ENCODE assay signal across 8 cellular contexts in genomic region chr20:47784599-47785320, GRCh38. TPM values are rescaled to one million over a fixed set of nuclear protein-coding genes. Genes with fewer than 3 reads are reported as not detected.
DNase-seq lines count a peak whose midpoint lies in the region; FAIRE-seq and TF ChIP-seq lines count a peak whose summit lies in the region.

No MANE protein-coding gene starts in this region.

- H3K4me1 Mint-ChIP-seq in HFFc6 (ENCODE audit: low read depth) (peaks cover 7% of the 10 kb centered on the region), astrocyte (ENCODE audit: low read depth, unreplicated experiment) (peaks cover 8% of the 10 kb centered on the region)

- H3K36me3 ChIP-seq in astrocyte (ENCODE audit: insufficient read depth, low read length) (no peaks in the 10 kb centered on the region), iPS-20b (ENCODE audit: insufficient read depth, low read depth, low read length) (no peaks in the 10 kb centered on the region)

- H2AFZ ChIP-seq in astrocyte (ENCODE audit: low read depth, low read length), result peak overlapping the region; percentile 84

- peaks cover 12% of the 10 kb centered on the region for H3K4me1 ChIP-seq in astrocyte (ENCODE audit: insufficient read depth, low read length)
- peaks cover 14% of the 10 kb centered on the region for H3K4me1 ChIP-seq in iPS-20b (ENCODE audit: insufficient read depth, low read length)

- CTCF ChIA-PET in AG04450 (lab: Charles Lee), result interaction anchor here (0.9 kb wide), 1 partner anchor 836 kb away, joined by 3 read pairs; no protein-coding TSS in a partner anchor

- H3K27ac Mint-ChIP-seq in HFFc6 (no peak overlapping the region), astrocyte (ENCODE audit: unreplicated experiment) (no peak overlapping the region)

- peaks cover 40% of the 10 kb centered on the region for H4K20me1 ChIP-seq in astrocyte (ENCODE audit: insufficient read depth, low read length)

- H3K4me3 ChIP-seq in AG04450 (ENCODE audit: low read depth, low read length) (peak overlapping the region; percentile 17; the same call in 1 of the 2 replicates), astrocyte (ENCODE audit: insufficient read depth, low read depth, low read length) (peak overlapping the region; percentile 63), iPS-20b (ENCODE audit: low read length) (peak overlapping the region; percentile 89), skin epidermis (peak overlapping the region; percentile 51 to 77 (median 62))

- FAIRE-seq in astrocyte (lab: Jason Lieb, UNC), result no peak

- H3K27ac ChIP-seq in AG04450 (ENCODE audit: low read depth, low read length) (no peak overlapping the region), astrocyte (ENCODE audit: low read depth, low read length) (peak overlapping the region; percentile 31), iPS-20b (ENCODE audit: low read length) (no peak overlapping the region), skin epidermis (peak overlapping the region in 19 of 21 experiments; percentile 21 to 93 (median 81))

- peak overlapping the region; percentile 95 for H3K4me2 ChIP-seq in astrocyte (ENCODE audit: low read length)

- POLR2A ChIA-PET in AG04450 (lab: Yijun Ruan, JAX), result no interaction called here

- H3K27me3 ChIP-seq in AG04450 (ENCODE audit: control insufficient read depth, insufficient read depth, low read length), result peaks cover 64% of the 10 kb centered on the region
- peaks cover 12% of the 10 kb centered on the region for H3K27me3 ChIP-seq in astrocyte (ENCODE audit: insufficient read depth, low read length)
- peaks cover 42% of the 10 kb centered on the region for H3K27me3 ChIP-seq in iPS-20b (ENCODE audit: insufficient read depth, low read length)

- H3K27me3 Mint-ChIP-seq in HFFc6 (ENCODE audit: insufficient read depth), result peaks cover 54% of the 10 kb centered on the region
- peaks cover 13% of the 10 kb centered on the region for H3K27me3 Mint-ChIP-seq in astrocyte (ENCODE audit: low read depth, unreplicated experiment)

- H3K9ac ChIP-seq in astrocyte (ENCODE audit: low read length) (peak overlapping the region; percentile 68), iPS-20b (ENCODE audit: low read depth, low read length) (peak overlapping the region; percentile 72; the same call in 1 of the 2 replicates)

- H3K9me3 ChIP-seq in AG04450 (ENCODE audit: control insufficient read depth, insufficient read depth, low read length) (no peaks in the 10 kb centered on the region; the same call in 1 of the 2 replicates), astrocyte (ENCODE audit: insufficient read depth, low read depth, low read length) (no peaks in the 10 kb centered on the region), iPS-20b (ENCODE audit: insufficient read depth, low read depth, low read length) (no peaks in the 10 kb centered on the region)

- TF ChIP-seq CTCF in AG04450 (IDR thresholded peaks at IDR 0.05; ENCODE audit: low read depth, low read length) (peak; percentile 23; the same call in 1 of the 2 replicates), HFFc6 (IDR thresholded peaks at IDR 0.05) (peak; percentile 13; the same call in 1 of the 2 replicates), astrocyte (IDR thresholded peaks at IDR 0.05; ENCODE audit: insufficient read depth, low read depth, low read length) (peak; percentile 12)

- H3K36me3 Mint-ChIP-seq in HFFc6 (ENCODE audit: low read depth) (no peaks in the 10 kb centered on the region), astrocyte (ENCODE audit: low read depth, unreplicated experiment) (no peaks in the 10 kb centered on the region)

- no peaks in the 10 kb centered on the region for H3K9me3 Mint-ChIP-seq in HFFc6
- H3K9me3 Mint-ChIP-seq in astrocyte (ENCODE audit: unreplicated experiment), result no peaks in the 10 kb centered on the region

- no peak overlapping the region for H3K4me3 Mint-ChIP-seq in HFFc6
- peak overlapping the region; percentile 90 for H3K4me3 Mint-ChIP-seq in astrocyte (ENCODE audit: unreplicated experiment)

- DNase-seq in AG04450 (ENCODE audit: low read depth, low spot score), result no peak
- no peak for DNase-seq in HFFc6
- peak; percentile 58 for DNase-seq in astrocyte (ENCODE audit: low read depth)
- DNase-seq in T-helper 2 cell, result no peak
- DNase-seq in activated CD4-positive, alpha-beta T cell treated with anti-CD3 and anti-CD28 coated beads for 4 hours, result no peak
- DNase-seq in mesenteric fat pad (ENCODE audit: low spot score), result no peak

- peaks cover 5% of the 10 kb centered on the region for H3K79me2 ChIP-seq in astrocyte (ENCODE audit: insufficient read depth, low read length)

RNA-seq across cellular contexts. Expression of gene SULF2, which starts 0.5 kb away (rescaled TPM):
- 0.73 and 1.5 TPM in 2 replicates for polyA plus RNA-seq in AG04450 (2011; rRNA removed)
- 1.6 and 2.4 TPM in 2 replicates for polyA minus RNA-seq in AG04450 (2011; rRNA and poly(A)+ RNA removed)
- total RNA-seq in HFFc6 (2021; fragmentation: NEBNext Ultra II Directional; extraction: Animal tissue kit (Norgen Biotek cat#: 25700)), result 1 to 10 TPM in 1 of 6 experiments, under 1 TPM in 5; 0.23 to 1.3 (median 0.33) TPM
- total RNA-seq in astrocyte, result 115 and 139 TPM in 2 replicates
- total RNA-seq in mesenteric fat pad, result 68.7 TPM

Comparison
In these comparisons a context has a peak if more than half of its experiments do, and no peak if none do; other contexts are left out.
1. H3K27ac ChIP-seq: peak in astrocyte (single experiment) and skin epidermis (19 of 21); none in AG04450 (single experiment) and iPS-20b (single experiment).
2. H3K4me3 ChIP-seq: peak in every context shown above with its lines; median percentile 89 in iPS-20b; 63 in astrocyte; 62 in skin epidermis; 17 in AG04450.
3. RNA of gene SULF2, which starts 0.5 kb away (total RNA-seq): 115 to 139 TPM in astrocyte and 68.7 TPM in mesenteric fat pad (single experiment); 0.23 to 1.3 TPM in HFFc6; every median in the first group is over 10 times any median in the second.
4. Peak in every context shown above with its lines, with median percentiles within 50 percentile points of each other: CTCF ChIP-seq.